ENCODE assay signal across 8 cellular contexts in genomic region chr17:64506576-64507417, GRCh38. TPM values are rescaled to one million over a fixed set of nuclear protein-coding genes. Genes with fewer than 3 reads are reported as not detected.
DNase-seq lines count a peak whose midpoint lies in the region; ATAC-seq and TF ChIP-seq lines count a peak whose summit lies in the region.

Gene CEP95, plus strand, starts transcription at chr17:64506977. Its CDS starts 121 bp downstream, at chr17:64507098.

- H3K27me3 Mint-ChIP-seq in activated CD4-positive, alpha-beta memory T cell treated with anti-CD3 and anti-CD28 coated beads for 36 hours: peaks cover 2% of the 10 kb centered on the region

- TF ChIP-seq CTCF in dorsolateral prefrontal cortex (IDR thresholded peaks at IDR 0.05 in 54 of 56, conservative IDR thresholded peaks at IDR 0.05 in 2 of 56; ENCODE audit: low read depth in 1 of 56, partially characterized antibody in 56 of 56): peak in 3 of 56 donors; percentile 2 to 17 (median 7)

- H3K9me3 Mint-ChIP-seq in activated CD4-positive, alpha-beta memory T cell treated with anti-CD3 and anti-CD28 coated beads for 36 hours: no peaks in the 10 kb centered on the region

- peak; percentile 97 for DNase-seq in CD1c-positive myeloid dendritic cell (ENCODE audit: extremely low spot score)
- peak; percentile 97 for DNase-seq in NCI-H82 treated with DMSO at 0.1 percent for 48 hours (lab: John Stamatoyannopoulos, UW; ENCODE audit: unreplicated experiment)
- peak; percentile 96 for DNase-seq in activated CD4-positive, alpha-beta memory T cell treated with anti-CD3 and anti-CD28 coated beads for 36 hours
- peak; percentile 87 to 95 (median 94) for DNase-seq in dorsolateral prefrontal cortex
- peak; percentile 98 for DNase-seq in lung microvascular endothelial cell (ENCODE audit: low read depth in 2 of 2)
- peak; percentile 89 to 93 (median 90) for DNase-seq in stimulated activated CD4-positive, alpha-beta T cell treated with anti-CD3 and anti-CD28 coated beads, TNF-alpha, amount 100 ng/mL, for 4 hours (ENCODE audit: low read depth in 3 of 3)

- POLR2A ChIA-PET in activated CD4-positive, alpha-beta memory T cell treated with anti-CD3 and anti-CD28 coated beads for 36 hours (lab: Charles Lee): interaction anchor here (0.6 to 4.2 kb wide), 15 partner anchors 9 to 545 kb away, joined by 3 to 125 read pairs (median 5); partner anchors contain the start of genes POLG2 and SMURF2

- H3K27ac Mint-ChIP-seq in activated CD4-positive, alpha-beta memory T cell treated with anti-CD3 and anti-CD28 coated beads for 36 hours: peak within 1 kb of the TSS; percentile 100

- H3K4me1 Mint-ChIP-seq in activated CD4-positive, alpha-beta memory T cell treated with anti-CD3 and anti-CD28 coated beads for 36 hours (ENCODE audit: low read depth): peaks cover 48% of the 10 kb centered on the region

- H3K4me3 ChIP-seq in dorsolateral prefrontal cortex: peak within 1 kb of the TSS; percentile 70 to 100 (median 95)

- no peaks in the 10 kb centered on the region for H3K27me3 ChIP-seq in dorsolateral prefrontal cortex

- CTCF ChIA-PET in activated CD4-positive, alpha-beta memory T cell treated with anti-CD3 and anti-CD28 coated beads for 36 hours (lab: Charles Lee): interaction anchor here (0.6 to 4.2 kb wide), 11 partner anchors 11 to 271 kb away, joined by 3 to 46 read pairs (median 3); partner anchors contain the start of gene POLG2

- peaks cover 64% of the 10 kb centered on the region for H3K36me3 Mint-ChIP-seq in activated CD4-positive, alpha-beta memory T cell treated with anti-CD3 and anti-CD28 coated beads for 36 hours

- intact Hi-C loops in activated CD4-positive, alpha-beta memory T cell treated with anti-CD3 and anti-CD28 coated beads for 36 hours (cut with micrococcal nuclease): loop anchor here (1.0 to 10.0 kb wide), 13 partner anchors 9 to 809 kb away; partner anchors contain the start of genes CCDC47, DDX42, ERN1 and POLG2
- intact Hi-C loops in dorsolateral prefrontal cortex (cut with DNase I): loop anchor here (1.0 to 10.0 kb wide), 6 partner anchors 9 to 734 kb away; partner anchors contain the start of genes SMURF2 (in 2 of the 2), CCDC47 (in 1 of the 2), DDX42 (in 1 of the 2) and FTSJ3 (in 1 of the 2)

- peak within 1 kb of the TSS; percentile 95 to 100 (median 100) for H3K27ac ChIP-seq in dorsolateral prefrontal cortex

- ATAC-seq in GM19397 (IDR thresholded peaks at IDR 0.05; ENCODE audit: unreplicated experiment) (peak; percentile 62), HG03565 (IDR thresholded peaks at IDR 0.05; ENCODE audit: unreplicated experiment) (peak; percentile 39)

- H3K4me3 Mint-ChIP-seq in activated CD4-positive, alpha-beta memory T cell treated with anti-CD3 and anti-CD28 coated beads for 36 hours: peak within 1 kb of the TSS; percentile 97

RNA-seq across cellular contexts. Expression of gene CEP95, which starts in this region (rescaled TPM):
- 10 to 100 TPM; 29.9 to 37.8 TPM for total RNA-seq in activated CD4-positive, alpha-beta memory T cell treated with anti-CD3 and anti-CD28 coated beads for 36 hours
- total RNA-seq in dorsolateral prefrontal cortex: 10 to 100 TPM; 38.9 to 94.4 (median 62.9) TPM
- total RNA-seq in lung microvascular endothelial cell: 13.5 and 16.1 TPM in 2 replicates

Comparison
In these comparisons a context has a peak if more than half of its experiments do, and no peak if none do; other contexts are left out.
1. Peak in every context shown above with its lines: DNase-seq, ATAC-seq, H3K4me3 ChIP-seq and H3K27ac ChIP-seq.